12 cellular contexts compared by ENCODE assay signal in genomic region chr6:33623895-33624381, GRCh38. TPM values are rescaled to one million over a fixed set of nuclear protein-coding genes. Genes with fewer than 3 reads are reported as not detected.
DNase-seq lines count a peak whose midpoint lies in the region; ATAC-seq and TF ChIP-seq lines count a peak whose summit lies in the region.
"Had no signal": no experiment of that assay in that cellular context is flagged by ENCODE, and none has a peak within 500 bp of the region (broad histone marks: within the 10 kb centered on the region; RNA-seq: fewer than 3 reads in every experiment).

No MANE protein-coding gene starts in this region.

- ATAC-seq in HG03521 (IDR thresholded peaks at IDR 0.05; ENCODE audit: unreplicated experiment) = no peak

- H3K27ac Mint-ChIP-seq in chondrocyte (ENCODE audit: unreplicated experiment) = peak overlapping the region; percentile 8
- H3K27ac Mint-ChIP-seq in osteocyte (ENCODE audit: unreplicated experiment) = peak overlapping the region; percentile 16

- H3K9me3 Mint-ChIP-seq in chondrocyte (ENCODE audit: low read depth) (no peaks in the 10 kb centered on the region), osteocyte (ENCODE audit: unreplicated experiment) (no peaks in the 10 kb centered on the region)

- H3K27me3 Mint-ChIP-seq in chondrocyte (ENCODE audit: low read depth) = no peaks in the 10 kb centered on the region
- no peaks in the 10 kb centered on the region for H3K27me3 Mint-ChIP-seq in osteocyte (ENCODE audit: unreplicated experiment)

- H3K4me1 Mint-ChIP-seq in chondrocyte (ENCODE audit: low read depth) = peaks cover 21% of the 10 kb centered on the region
- peaks cover 52% of the 10 kb centered on the region for H3K4me1 Mint-ChIP-seq in osteocyte (ENCODE audit: unreplicated experiment)

- H3K36me3 Mint-ChIP-seq in chondrocyte (ENCODE audit: low read depth) = no peaks in the 10 kb centered on the region
- H3K36me3 Mint-ChIP-seq in osteocyte (ENCODE audit: unreplicated experiment) = no peaks in the 10 kb centered on the region
- H3K36me3 Mint-ChIP-seq: brain had no signal

- DNase-seq in NCI-H748 (lab: John Stamatoyannopoulos, UW; ENCODE audit: unreplicated experiment) (peak; percentile 39), NCI-H748 treated with DMSO at 0.1 percent for 48 hours (lab: John Stamatoyannopoulos, UW) (no peak), NCI-H2029 treated with DMSO at 0.1 percent for 48 hours (lab: John Stamatoyannopoulos, UW) (peak; percentile 7), chondrocyte (ENCODE audit: low spot score) (no peak), osteocyte (ENCODE audit: extremely low spot score, unreplicated experiment) (no peak), putamen (ENCODE audit: low spot score) (no peak), NCI-H1417 treated with DMSO at 0.1 percent for 48 hours (lab: John Stamatoyannopoulos, UW) (no peak)
- DNase-seq: NCI-H146, retina, RPMI8226 had no signal

- H3K4me3 Mint-ChIP-seq in chondrocyte (ENCODE audit: unreplicated experiment) = no peak overlapping the region
- no peak overlapping the region for H3K4me3 Mint-ChIP-seq in osteocyte (ENCODE audit: unreplicated experiment)

- no peak for TF ChIP-seq CTCF in chondrocyte (IDR thresholded peaks at IDR 0.05)
- no peak for TF ChIP-seq CTCF in osteocyte (IDR thresholded peaks at IDR 0.05)

RNA-seq across cellular contexts. Expression of gene ITPR3, which starts 2.8 kb away (rescaled TPM):
- total RNA-seq in chondrocyte = 10.0 to 24.8 TPM (median 11.0 TPM) in 3 replicates
- 21.6 and 22.8 TPM in 2 replicates for total RNA-seq in osteocyte

RNA-seq across cellular contexts. Expression of gene BAK1, which starts 43.9 kb away (rescaled TPM):
- 21.9 to 26.9 TPM (median 26.0 TPM) in 3 replicates for total RNA-seq in chondrocyte
- total RNA-seq in osteocyte = 20.5 and 22.6 TPM in 2 replicates

Comparison
In these comparisons a context has a peak if more than half of its experiments do, and no peak if none do; other contexts are left out.
1. DNase-seq: peak in NCI-H748 (single experiment) and NCI-H2029 treated with DMSO at 0.1 percent for 48 hours (single experiment); none in NCI-H748 treated with DMSO at 0.1 percent for 48 hours (single experiment), chondrocyte (single experiment), osteocyte (single experiment), putamen (single experiment) and NCI-H1417 treated with DMSO at 0.1 percent for 48 hours (single experiment).